8 cellular contexts compared by ENCODE assay signal in the genomic region with DNA sequence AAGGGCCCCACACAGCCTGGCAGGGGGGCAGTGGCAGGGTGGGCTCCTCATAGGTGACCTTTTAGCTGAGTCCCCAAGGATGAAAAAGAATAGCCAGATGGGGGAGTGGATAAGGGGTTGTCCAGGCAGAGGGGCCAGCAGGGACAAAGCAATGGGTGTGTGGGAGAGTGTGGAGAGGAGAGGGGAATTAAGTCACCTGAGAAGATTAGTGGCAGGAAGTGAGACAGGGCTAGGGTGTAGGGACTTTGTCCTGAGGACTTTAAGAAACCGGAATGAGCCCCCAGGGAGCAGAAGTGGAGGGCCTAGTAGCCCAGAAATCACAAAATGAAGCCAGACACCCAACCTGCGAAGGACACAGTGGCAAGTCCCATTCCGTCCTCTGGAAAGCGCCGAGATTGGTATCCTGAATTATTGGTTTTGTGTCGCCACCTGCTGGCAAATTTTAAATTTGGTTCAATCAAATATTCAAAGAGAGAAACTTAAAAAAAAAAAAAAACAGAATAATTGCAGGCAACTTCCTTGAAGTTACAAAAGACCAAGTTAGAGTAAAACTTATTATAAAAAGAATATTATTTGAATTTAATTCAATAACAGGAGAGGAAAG.
DNase-seq lines count a peak whose midpoint lies in the region; ATAC-seq and TF ChIP-seq lines count a peak whose summit lies in the region.

No MANE protein-coding gene starts in this region.

- no peaks in the 10 kb centered on the region for H3K36me3 Mint-ChIP-seq in activated naive CD8-positive, alpha-beta T cell treated with anti-CD3 and anti-CD28 coated beads, Interleukin-2, amount 10 ng/mL, durations not matched to agents 7 days and 5 days

- H3K4me3 Mint-ChIP-seq in activated naive CD8-positive, alpha-beta T cell treated with anti-CD3 and anti-CD28 coated beads, Interleukin-2, amount 10 ng/mL, durations not matched to agents 7 days and 5 days: no peak overlapping the region

- no peaks in the 10 kb centered on the region for H3K9me3 Mint-ChIP-seq in activated naive CD8-positive, alpha-beta T cell treated with anti-CD3 and anti-CD28 coated beads, Interleukin-2, amount 10 ng/mL, durations not matched to agents 7 days and 5 days

- H2AFZ ChIP-seq in OCI-LY7 (ENCODE audit: low read length): peak overlapping the region; percentile 92

- H3K27me3 Mint-ChIP-seq in activated naive CD8-positive, alpha-beta T cell treated with anti-CD3 and anti-CD28 coated beads, Interleukin-2, amount 10 ng/mL, durations not matched to agents 7 days and 5 days: peaks cover 5% of the 10 kb centered on the region

- no peak for TF ChIP-seq POLR2A in spleen (IDR thresholded peaks at IDR 0.05)

- peak; percentile 8 for DNase-seq in stimulated activated CD4-positive, alpha-beta T cell treated with anti-CD3 and anti-CD28 coated beads, Interleukin-12 subunit alpha, Interleukin-12 subunit beta, amount 100 ng/mL, for 4 hours
- DNase-seq in stimulated activated CD4-positive, alpha-beta T cell treated with anti-CD3 and anti-CD28 coated beads, Interleukin-4, amount 100 ng/mL, for 4 hours: no peak
- peak; percentile 63 for DNase-seq in Jurkat, Clone E6-1 (ENCODE audit: low read depth, low spot score)
- DNase-seq in OCI-LY7 (ENCODE audit: low spot score) (peak; percentile 84), hepatic stellate cell (ENCODE audit: low spot score) (peak; percentile 25), spleen (no peak)
- DNase-seq in activated naive CD8-positive, alpha-beta T cell treated with anti-CD3 and anti-CD28 coated beads, Interleukin-2, amount 10 ng/mL, durations not matched to agents 7 days and 5 days: peak; percentile 39
- no peak for DNase-seq in effector memory CD4-positive, alpha-beta T cell

- H4K20me1 ChIP-seq in OCI-LY7 (ENCODE audit: insufficient read depth, low read length): no peaks in the 10 kb centered on the region

- TF ChIP-seq CTCF in OCI-LY7 (conservative IDR thresholded peaks at IDR 0.05; ENCODE audit: low read length): peak; percentile 87
- peak in 8 of 11 experiments; percentile 22 to 53 (median 40) for TF ChIP-seq CTCF in spleen (IDR thresholded peaks at IDR 0.05 in 8 of 11, conservative IDR thresholded peaks at IDR 0.05 in 3 of 11)

- CTCF ChIA-PET in OCI-LY7 (lab: Charles Lee; ENCODE audit: unreplicated experiment): interaction anchor here (0.6 kb wide), 1 partner anchor 725 kb away, joined by 3 read pairs; no protein-coding TSS in a partner anchor

- peaks cover 3% of the 10 kb centered on the region for H3K4me1 Mint-ChIP-seq in activated naive CD8-positive, alpha-beta T cell treated with anti-CD3 and anti-CD28 coated beads, Interleukin-2, amount 10 ng/mL, durations not matched to agents 7 days and 5 days

- H3K36me3 ChIP-seq in OCI-LY7 (ENCODE audit: insufficient read depth, low read length): no peaks in the 10 kb centered on the region; the same call in 1 of the 2 replicates
- H3K36me3 ChIP-seq in spleen: no peaks in the 10 kb centered on the region
- no peaks in the 10 kb centered on the region for H3K36me3 ChIP-seq in effector memory CD4-positive, alpha-beta T cell (ENCODE audit: control insufficient read depth, insufficient read depth, low read length)

- no peaks in the 10 kb centered on the region for H3K9me2 ChIP-seq in OCI-LY7 (ENCODE audit: insufficient read depth, low read length)

- no peaks in the 10 kb centered on the region for H3K79me2 ChIP-seq in OCI-LY7 (ENCODE audit: insufficient read depth, low read depth, low read length)

- H3K4me2 ChIP-seq in OCI-LY7 (ENCODE audit: low read length): peak overlapping the region; percentile 43; the same call in 1 of the 2 replicates

- BruUV-seq in OCI-LY7 (replicated peaks; lab: Mats Ljungman, UMichigan): no TSS peak

- peaks cover 16% of the 10 kb centered on the region for H3K4me1 ChIP-seq in OCI-LY7 (ENCODE audit: insufficient read depth, low read length, poor library complexity, severe bottlenecking)
- H3K4me1 ChIP-seq in spleen: peaks cover 0 to 7% (median 0%) of the 10 kb centered on the region in 6 donors
- H3K4me1 ChIP-seq in effector memory CD4-positive, alpha-beta T cell (ENCODE audit: control insufficient read depth, insufficient read depth, low read length, poor library complexity, severe bottlenecking): peaks cover 3% of the 10 kb centered on the region

- H3K9me3 ChIP-seq in OCI-LY7 (ENCODE audit: low read length) (no peaks in the 10 kb centered on the region), spleen (no peaks in the 10 kb centered on the region)
- H3K9me3 ChIP-seq in effector memory CD4-positive, alpha-beta T cell (ENCODE audit: control insufficient read depth, low read length): no peaks in the 10 kb centered on the region

- no peak for ATAC-seq in activated naive CD8-positive, alpha-beta T cell treated with anti-CD3 and anti-CD28 coated beads, Interleukin-2, amount 10 ng/mL, durations not matched to agents 7 days and 5 days (ENCODE audit: low read depth)

- intact Hi-C loops in OCI-LY7 (cut with micrococcal nuclease; ENCODE audit: unreplicated experiment): loop anchor here (1.0 to 10.0 kb wide), 4 partner anchors 109 to 1436 kb away; partner anchors contain the start of gene CLSTN2
- intact Hi-C loops in spleen (cut with DNase I; ENCODE audit: low total_unique reads): loop anchor here (5.0 to 10.0 kb wide), 2 partner anchors 929 to 1436 kb away; partner anchors contain the start of gene CLSTN2

- no peak overlapping the region for H3K4me3 ChIP-seq in Jurkat, Clone E6-1 (ENCODE audit: low read length)
- H3K4me3 ChIP-seq in OCI-LY7 (ENCODE audit: low read depth, low read length, poor library complexity, severe bottlenecking): no peak overlapping the region
- H3K4me3 ChIP-seq in spleen: no peak overlapping the region
- H3K4me3 ChIP-seq in effector memory CD4-positive, alpha-beta T cell (ENCODE audit: insufficient read depth, low read depth, low read length, poor library complexity, severe bottlenecking): no peak overlapping the region

- H3K27ac Mint-ChIP-seq in activated naive CD8-positive, alpha-beta T cell treated with anti-CD3 and anti-CD28 coated beads, Interleukin-2, amount 10 ng/mL, durations not matched to agents 7 days and 5 days: no peak overlapping the region

- no peak overlapping the region for H3K27ac ChIP-seq in OCI-LY7 (ENCODE audit: low read depth, low read length, poor library complexity, severe bottlenecking)
- no peak overlapping the region for H3K27ac ChIP-seq in spleen
- no peak overlapping the region for H3K27ac ChIP-seq in effector memory CD4-positive, alpha-beta T cell (ENCODE audit: insufficient read depth, low read length, poor library complexity, severe bottlenecking)

- POLR2A ChIA-PET in OCI-LY7 (lab: Charles Lee): interaction anchor here (0.6 to 1.0 kb wide), 3 partner anchors 20 to 322 kb away, joined by 3 read pairs; no protein-coding TSS in a partner anchor
- POLR2A ChIA-PET in activated naive CD8-positive, alpha-beta T cell treated with anti-CD3 and anti-CD28 coated beads, Interleukin-2, amount 10 ng/mL, durations not matched to agents 7 days and 5 days (lab: Charles Lee): no interaction called here

- 5 to 12% (median 9%) methylated on average over 6 of the region's 6 CpGs for WGBS in spleen, 5 donors

- peaks cover 0 to 6% (median 0%) of the 10 kb centered on the region in 7 donors for H3K27me3 ChIP-seq in spleen (replicated peaks in 1 of 7)
- no peaks in the 10 kb centered on the region for H3K27me3 ChIP-seq in effector memory CD4-positive, alpha-beta T cell (replicated peaks; ENCODE audit: control insufficient read depth, insufficient read depth, low read length, poor library complexity, severe bottlenecking)

Comparison
In these comparisons a context has a peak if more than half of its experiments do, and no peak if none do; other contexts are left out.
1. DNase-seq: peak in stimulated activated CD4-positive, alpha-beta T cell treated with anti-CD3 and anti-CD28 coated beads, Interleukin-12 subunit alpha, Interleukin-12 subunit beta, amount 100 ng/mL, for 4 hours (single experiment), Jurkat, Clone E6-1 (single experiment), OCI-LY7 (single experiment), activated naive CD8-positive, alpha-beta T cell treated with anti-CD3 and anti-CD28 coated beads, Interleukin-2, amount 10 ng/mL, durations not matched to agents 7 days and 5 days (single experiment) and hepatic stellate cell (single experiment); none in stimulated activated CD4-positive, alpha-beta T cell treated with anti-CD3 and anti-CD28 coated beads, Interleukin-4, amount 100 ng/mL, for 4 hours (0 of 2), spleen (single experiment) and effector memory CD4-positive, alpha-beta T cell (0 of 3).